ENCODE assay signal across 8 cellular contexts in genomic region chr14:51780006-51780692, GRCh38.
DNase-seq lines count a peak whose midpoint lies in the region; ATAC-seq and TF ChIP-seq lines count a peak whose summit lies in the region.

No MANE protein-coding gene starts in this region.

- peaks cover under 1% of the 10 kb centered on the region for H3K36me3 Mint-ChIP-seq in activated T-cell treated with anti-CD3 and anti-CD28 coated beads, Interleukin-2, amount 50 U/mL, for 4 hours (ENCODE audit: insufficient read depth)
- H3K36me3 Mint-ChIP-seq in nephron (ENCODE audit: low read depth) = no peaks in the 10 kb centered on the region
- no peaks in the 10 kb centered on the region for H3K36me3 Mint-ChIP-seq in stimulated activated naive B cell treated with anti-CD40 and anti-IgM and Interleukin-4, amounts not matched to agents 10 μg/mL and 1 μg/mL and 100 μg/mL, for 72 hours

- H3K9ac ChIP-seq in PC-3 (ENCODE audit: low read length) (no peak overlapping the region), fibroblast of lung (ENCODE audit: insufficient read depth, low read length) (no peak overlapping the region)

- H3K79me2 ChIP-seq in PC-3 (ENCODE audit: low read length) = no peaks in the 10 kb centered on the region
- H3K79me2 ChIP-seq in fibroblast of lung (ENCODE audit: control insufficient read depth, insufficient read depth, low read length) = no peaks in the 10 kb centered on the region

- peaks cover 4% of the 10 kb centered on the region; the same call in 1 of the 2 replicates for H3K4me1 ChIP-seq in PC-3 (ENCODE audit: insufficient read depth, low read length)
- H3K4me1 ChIP-seq in fibroblast of lung (ENCODE audit: control insufficient read depth, extremely low read depth, insufficient read depth, low read length) = no peaks in the 10 kb centered on the region

- H3K4me3 ChIP-seq in PC-3 (ENCODE audit: low read length) = peak overlapping the region; percentile 41
- H3K4me3 ChIP-seq in fibroblast of lung (replicated peaks in 1 of 4; ENCODE audit: control extremely low read depth in 1 of 4, insufficient read depth in 1 of 4, low read depth in 3 of 4, low read length in 4 of 4) = peak overlapping the region in 1 of 4 experiments; percentile 34

- CTCF ChIA-PET in PC-3 (lab: Charles Lee) = interaction anchor here (0.5 to 1.7 kb wide), 12 partner anchors 22 to 720 kb away, joined by 3 to 15 read pairs (median 5); no protein-coding TSS in a partner anchor

- no peaks in the 10 kb centered on the region for H3K27me3 ChIP-seq in PC-3 (ENCODE audit: low read length)
- no peaks in the 10 kb centered on the region for H3K27me3 ChIP-seq in fibroblast of lung (ENCODE audit: control insufficient read depth, insufficient read depth, low read length)

- POLR2A ChIA-PET in PC-3 (lab: Charles Lee; ENCODE audit: unreplicated experiment) = interaction anchor here (0.5 to 0.8 kb wide), 3 partner anchors 80 to 381 kb away, joined by 5 to 34 read pairs (median 7); partner anchors contain the start of gene GNG2

- H3K4me2 ChIP-seq in PC-3 (ENCODE audit: low read length) = peak overlapping the region; percentile 73
- peak overlapping the region; percentile 48 for H3K4me2 ChIP-seq in fibroblast of lung (ENCODE audit: extremely low read depth, insufficient read depth, low read length)

- H3K9me3 ChIP-seq in PC-3 (ENCODE audit: low read length) = no peaks in the 10 kb centered on the region
- H3K9me3 ChIP-seq in fibroblast of lung (ENCODE audit: control insufficient read depth, insufficient read depth, low read depth, low read length) = no peaks in the 10 kb centered on the region

- no peaks in the 10 kb centered on the region for H3F3A ChIP-seq in PC-3 (ENCODE audit: low read length, unreplicated experiment)

- peaks cover 17% of the 10 kb centered on the region for H3K4me1 Mint-ChIP-seq in activated T-cell treated with anti-CD3 and anti-CD28 coated beads, Interleukin-2, amount 50 U/mL, for 4 hours (ENCODE audit: low read depth)
- H3K4me1 Mint-ChIP-seq in nephron = peaks cover 7% of the 10 kb centered on the region
- peaks cover 9 to 13% of the 10 kb centered on the region in 2 donors for H3K4me1 Mint-ChIP-seq in stimulated activated naive B cell treated with anti-CD40 and anti-IgM and Interleukin-4, amounts not matched to agents 10 μg/mL and 1 μg/mL and 100 μg/mL, for 72 hours

- DNase-seq in ELR (ENCODE audit: low read depth) = peak; percentile 81
- DNase-seq in PC-3 = peak; percentile 85
- peak; percentile 72 for DNase-seq in activated T-cell treated with anti-CD3 and anti-CD28 coated beads, Interleukin-2, amount 50 U/mL, for 4 hours
- DNase-seq in fibroblast of lung (ENCODE audit: low read depth in 2 of 2) = peak; percentile 37 to 70
- DNase-seq in stimulated activated naive B cell treated with anti-CD40 and anti-IgM and Interleukin-4, amounts not matched to agents 10 μg/mL and 1 μg/mL and 100 μg/mL, for 72 hours = peak; percentile 57

- no peak for TF ChIP-seq EP300 in Ishikawa (IDR thresholded peaks at IDR 0.05; ENCODE audit: borderline replicate concordance)

- no peak overlapping the region for H3K27ac Mint-ChIP-seq in nephron
- peak overlapping the region; percentile 6 for H3K27ac Mint-ChIP-seq in stimulated activated naive B cell treated with anti-CD40 and anti-IgM and Interleukin-4, amounts not matched to agents 10 μg/mL and 1 μg/mL and 100 μg/mL, for 72 hours

- peaks cover 4% of the 10 kb centered on the region for H3K9me3 Mint-ChIP-seq in activated T-cell treated with anti-CD3 and anti-CD28 coated beads, Interleukin-2, amount 50 U/mL, for 4 hours
- no peaks in the 10 kb centered on the region for H3K9me3 Mint-ChIP-seq in nephron
- peaks cover 0 to under 1% of the 10 kb centered on the region in 2 donors for H3K9me3 Mint-ChIP-seq in stimulated activated naive B cell treated with anti-CD40 and anti-IgM and Interleukin-4, amounts not matched to agents 10 μg/mL and 1 μg/mL and 100 μg/mL, for 72 hours

- TF ChIP-seq RAD21 in Ishikawa (IDR thresholded peaks at IDR 0.05; ENCODE audit: low read depth) = peak; percentile 82

- peaks cover 31% of the 10 kb centered on the region for H3K27me3 Mint-ChIP-seq in activated T-cell treated with anti-CD3 and anti-CD28 coated beads, Interleukin-2, amount 50 U/mL, for 4 hours (ENCODE audit: low read depth)
- peaks cover 7% of the 10 kb centered on the region for H3K27me3 Mint-ChIP-seq in nephron (ENCODE audit: low read depth)
- peaks cover 20% of the 10 kb centered on the region in 2 donors for H3K27me3 Mint-ChIP-seq in stimulated activated naive B cell treated with anti-CD40 and anti-IgM and Interleukin-4, amounts not matched to agents 10 μg/mL and 1 μg/mL and 100 μg/mL, for 72 hours

- no TSS peak for BruUV-seq in PC-3 (replicated peaks; lab: Mats Ljungman, UMichigan)

- TF ChIP-seq CTCF in PC-3 (conservative IDR thresholded peaks at IDR 0.05; ENCODE audit: low read depth, low read length) (peak; percentile 97), fibroblast of lung (conservative IDR thresholded peaks at IDR 0.05 in 1 of 2, IDR thresholded peaks at IDR 0.05 in 1 of 2; ENCODE audit: low read depth in 1 of 2, low read length in 2 of 2) (peak; percentile 66 to 73), nephron (IDR thresholded peaks at IDR 0.05; ENCODE audit: unreplicated experiment in 3 of 3) (peak; percentile 82 to 88 (median 83))

- ATAC-seq in PC-3 (peak; percentile 58), HG02840 (IDR thresholded peaks at IDR 0.05; ENCODE audit: low FRiP score, unreplicated experiment) (no peak)
- ATAC-seq in activated T-cell treated with anti-CD3 and anti-CD28 coated beads, Interleukin-2, amount 50 U/mL, for 4 hours = peak; percentile 73 to 75
- ATAC-seq in stimulated activated naive B cell treated with anti-CD40 and anti-IgM and Interleukin-4, amounts not matched to agents 10 μg/mL and 1 μg/mL and 100 μg/mL, for 72 hours (replicated peaks) = peak; percentile 73 to 76

- H3K9me2 ChIP-seq in PC-3 (replicated peaks; ENCODE audit: low read length) = no peaks in the 10 kb centered on the region

- H2AFZ ChIP-seq in PC-3 (ENCODE audit: low read length) (peak overlapping the region; percentile 25), fibroblast of lung (ENCODE audit: low read length) (no peak overlapping the region)

- intact Hi-C loops in PC-3 (cut with micrococcal nuclease) = loop anchor here (1.0 to 10.0 kb wide), 5 partner anchors 43 to 825 kb away; no protein-coding TSS in a partner anchor

- no peaks in the 10 kb centered on the region for H4K20me1 ChIP-seq in PC-3 (ENCODE audit: low read length)
- H4K20me1 ChIP-seq in fibroblast of lung (ENCODE audit: control insufficient read depth, extremely low read depth, insufficient read depth, low read length) = no peaks in the 10 kb centered on the region

- H3K27ac ChIP-seq in PC-3 (ENCODE audit: low read length) (no peak overlapping the region), fibroblast of lung (ENCODE audit: insufficient read depth, low read length) (no peak overlapping the region)

- H3K36me3 ChIP-seq in PC-3 (ENCODE audit: low read depth, low read length) (no peaks in the 10 kb centered on the region), fibroblast of lung (ENCODE audit: control insufficient read depth, insufficient read depth, low read length) (no peaks in the 10 kb centered on the region)

- H3K4me3 Mint-ChIP-seq in activated T-cell treated with anti-CD3 and anti-CD28 coated beads, Interleukin-2, amount 50 U/mL, for 4 hours = no peak overlapping the region
- no peak overlapping the region for H3K4me3 Mint-ChIP-seq in nephron
- H3K4me3 Mint-ChIP-seq in stimulated activated naive B cell treated with anti-CD40 and anti-IgM and Interleukin-4, amounts not matched to agents 10 μg/mL and 1 μg/mL and 100 μg/mL, for 72 hours = peak overlapping the region; percentile 18 to 58

TF ChIP-seq in Ishikawa, 13 proteins besides CTCF, POLR2A, EP300 and RAD21:
- no peak for TF ChIP-seq YY1 (IDR thresholded peaks at IDR 0.05; ENCODE audit: low read depth)
- TF ChIP-seq CEBPB (IDR thresholded peaks at IDR 0.05) = peak; percentile 24; the same call in 1 of the 2 replicates
- TF ChIP-seq NFIC (IDR thresholded peaks at IDR 0.05) = no peak
- TF ChIP-seq ZBTB7A (IDR thresholded peaks at IDR 0.05; ENCODE audit: low read depth) = no peak
- TF ChIP-seq USF1 (IDR thresholded peaks at IDR 0.05) = no peak

Comparison
In these comparisons a context has a peak if more than half of its experiments do, and no peak if none do; other contexts are left out.
1. H3K4me3 Mint-ChIP-seq: peak in stimulated activated naive B cell treated with anti-CD40 and anti-IgM and Interleukin-4, amounts not matched to agents 10 μg/mL and 1 μg/mL and 100 μg/mL, for 72 hours (2 of 2); none in activated T-cell treated with anti-CD3 and anti-CD28 coated beads, Interleukin-2, amount 50 U/mL, for 4 hours (single experiment) and nephron (0 of 3).
2. Peak in every context shown above with its lines, with median percentiles within 50 percentile points of each other: DNase-seq and CTCF ChIP-seq.